Comparison of ENCODE assay signal across 24 cellular contexts in genomic region chr7:50775231-50775630, GRCh38. TPM values are rescaled to one million over a fixed set of nuclear protein-coding genes. Genes with fewer than 3 reads are reported as not detected.
DNase-seq lines count a peak whose midpoint lies in the region; ATAC-seq and TF ChIP-seq lines count a peak whose summit lies in the region.
"Had no signal": no experiment of that assay in that cellular context is flagged by ENCODE, and none has a peak within 500 bp of the region (broad histone marks: within the 10 kb centered on the region; RNA-seq: fewer than 3 reads in every experiment).

No MANE protein-coding gene starts in this region.

- H3K36me3 Mint-ChIP-seq in WTC11 (peaks cover 50% of the 10 kb centered on the region), neural progenitor cell (peaks cover 72% of the 10 kb centered on the region)
- no peaks in the 10 kb centered on the region for H3K36me3 Mint-ChIP-seq in activated naive CD4-positive, alpha-beta T cell treated with anti-CD3 and anti-CD28 coated beads, Interleukin-2, amount 50 U/mL, for 72 hours
- H3K36me3 Mint-ChIP-seq: CD4-positive, CD25-positive, alpha-beta regulatory T cell had no signal

- CTCF ChIA-PET in WTC11 (lab: Charles Lee): interaction anchor here (1.1 kb wide), 1 partner anchor 207 kb away, joined by 3 read pairs; no protein-coding TSS in a partner anchor

- 81% methylated on average over 3 of the region's 3 CpGs for WGBS in right cardiac atrium

- H3K4me3 ChIP-seq in right cardiac atrium (ENCODE audit: low read length): no peak overlapping the region
- no peak overlapping the region for H3K4me3 ChIP-seq in neural progenitor cell
- H3K4me3 ChIP-seq in tibial artery: no peak overlapping the region
- H3K4me3 ChIP-seq: BLaER1, PC-9 had no signal

- intact Hi-C loops in right cardiac atrium (cut with DNase I) (loop anchor here in 1 of 4 donors (5.0 kb wide), 1 partner anchor 43 kb away; no protein-coding TSS in a partner anchor), Right ventricle myocardium inferior (cut with DNase I) (no loop called here), head of caudate nucleus (cut with DNase I) (no loop called here), tibial artery (cut with DNase I; ENCODE audit: low total_unique reads) (no loop called here)

- H3K27ac ChIP-seq in right cardiac atrium (ENCODE audit: low read length): peak overlapping the region; percentile 25
- no peak overlapping the region for H3K27ac ChIP-seq in neural progenitor cell
- no peak overlapping the region for H3K27ac ChIP-seq in tibial artery
- H3K27ac ChIP-seq: BLaER1, PC-9 had no signal

- H3K4me1 ChIP-seq in right cardiac atrium (ENCODE audit: control insufficient read depth, insufficient read depth, low read length): peaks cover 18% of the 10 kb centered on the region
- H3K4me1 ChIP-seq in neural progenitor cell: peaks cover 15% of the 10 kb centered on the region
- peaks cover 0 to 21% (median 12%) of the 10 kb centered on the region in 4 donors for H3K4me1 ChIP-seq in tibial artery

- peaks cover 81% of the 10 kb centered on the region for H3K79me2 ChIP-seq in neural progenitor cell (ENCODE audit: low read depth)

- H3K27me3 ChIP-seq in right cardiac atrium (ENCODE audit: control insufficient read depth, insufficient read depth): no peaks in the 10 kb centered on the region
- no peaks in the 10 kb centered on the region for H3K27me3 ChIP-seq in neural progenitor cell
- H3K27me3 ChIP-seq in tibial artery: no peaks in the 10 kb centered on the region
- H3K27me3 ChIP-seq: BLaER1 had no signal

- POLR2A ChIA-PET in WTC11 (lab: Charles Lee): no interaction called here

- DNase-seq in right cardiac atrium: no peak
- DNase-seq in Right ventricle myocardium inferior (ENCODE audit: missing footprints): no peak
- no peak for DNase-seq in WTC11 (ENCODE audit: low spot score)
- DNase-seq in neural progenitor cell (ENCODE audit: low spot score): no peak
- DNase-seq in head of caudate nucleus: no peak
- DNase-seq in tibial artery: no peak
- no peak for DNase-seq in activated naive CD4-positive, alpha-beta T cell treated with anti-CD3 and anti-CD28 coated beads, Interleukin-2, amount 50 U/mL, for 72 hours (ENCODE audit: low spot score in 2 of 2)
- DNase-seq: 8988T; CD4-positive, CD25-positive, alpha-beta regulatory T cell; DMS153; DND-41; Karpas-422; NCI-H1092; NCI-H1417 treated with DMSO at 0.1 percent for 48 hours; NCI-H1694 treated with DMSO at 0.1 percent for 48 hours; NCI-H2081; NCI-H2171 treated with DMSO at 0.1 percent for 48 hours; NCI-H345; NCI-H526; PC-9; RPMI8226; SHP77 had no signal

- no peaks in the 10 kb centered on the region for H3K9me3 ChIP-seq in right cardiac atrium (ENCODE audit: control insufficient read depth, low read length)
- no peaks in the 10 kb centered on the region for H3K9me3 ChIP-seq in neural progenitor cell (ENCODE audit: low read depth)
- H3K9me3 ChIP-seq in tibial artery: no peaks in the 10 kb centered on the region

- no peak overlapping the region for H2AFZ ChIP-seq in neural progenitor cell (replicated peaks)
- H2AFZ ChIP-seq: PC-9 had no signal

- peak overlapping the region; percentile 27 for H3K4me2 ChIP-seq in neural progenitor cell
- H3K4me2 ChIP-seq: BLaER1, PC-9 had no signal

- peaks cover 60% of the 10 kb centered on the region for H3K4me1 Mint-ChIP-seq in WTC11
- peaks cover 6% of the 10 kb centered on the region for H3K4me1 Mint-ChIP-seq in neural progenitor cell
- H3K4me1 Mint-ChIP-seq: CD4-positive, CD25-positive, alpha-beta regulatory T cell had no signal

- H3K36me3 ChIP-seq in neural progenitor cell: no peaks in the 10 kb centered on the region
- no peaks in the 10 kb centered on the region for H3K36me3 ChIP-seq in tibial artery

- H3K27me3 Mint-ChIP-seq in WTC11 (ENCODE audit: low read depth) (no peaks in the 10 kb centered on the region; the same call in 1 of the 2 replicates), neural progenitor cell (ENCODE audit: insufficient read depth, low read depth) (peaks cover 2% of the 10 kb centered on the region)

- no peaks in the 10 kb centered on the region for H3F3A ChIP-seq in neural progenitor cell (ENCODE audit: low read depth)

- H3K27ac Mint-ChIP-seq in WTC11: no peak overlapping the region
- no peak overlapping the region for H3K27ac Mint-ChIP-seq in neural progenitor cell
- H3K27ac Mint-ChIP-seq in activated naive CD4-positive, alpha-beta T cell treated with anti-CD3 and anti-CD28 coated beads, Interleukin-2, amount 50 U/mL, for 72 hours: no peak overlapping the region
- H3K27ac Mint-ChIP-seq: CD4-positive, CD25-positive, alpha-beta regulatory T cell had no signal

- ATAC-seq in right cardiac atrium (no peak), Right ventricle myocardium inferior (no peak), WTC11 (peak; percentile 41)
- no peak for ATAC-seq in activated naive CD4-positive, alpha-beta T cell treated with anti-CD3 and anti-CD28 coated beads, Interleukin-2, amount 50 U/mL, for 72 hours
- ATAC-seq: HepG2 had no signal

- TF ChIP-seq CTCF in WTC11 (IDR thresholded peaks at IDR 0.05) (no peak), neural progenitor cell (IDR thresholded peaks at IDR 0.05) (no peak), tibial artery (IDR thresholded peaks at IDR 0.05) (no peak)

- no peak overlapping the region for H3K9ac ChIP-seq in neural progenitor cell
- H3K9ac ChIP-seq: BLaER1 had no signal

- H4K20me1 ChIP-seq in neural progenitor cell (ENCODE audit: low read depth): peaks cover 26% of the 10 kb centered on the region

- H3K9me3 Mint-ChIP-seq in WTC11: peaks cover 32% of the 10 kb centered on the region
- peaks cover 62% of the 10 kb centered on the region for H3K9me3 Mint-ChIP-seq in neural progenitor cell
- H3K9me3 Mint-ChIP-seq in activated naive CD4-positive, alpha-beta T cell treated with anti-CD3 and anti-CD28 coated beads, Interleukin-2, amount 50 U/mL, for 72 hours: peaks cover 0 to 7% of the 10 kb centered on the region in 2 donors

- no peak overlapping the region for H3K4me3 Mint-ChIP-seq in WTC11
- H3K4me3 Mint-ChIP-seq in neural progenitor cell: no peak overlapping the region
- H3K4me3 Mint-ChIP-seq: CD4-positive, CD25-positive, alpha-beta regulatory T cell had no signal

TF ChIP-seq in WTC11, 78 proteins besides CTCF, POLR2A, EP300 and RAD21:
- no peak for TF ChIP-seq SOX15 (CRISPR knock-in tag; IDR thresholded peaks at IDR 0.05)
- no peak for TF ChIP-seq ZMAT4 (CRISPR knock-in tag; IDR thresholded peaks at IDR 0.05)
- no peak for TF ChIP-seq ATF1 (CRISPR knock-in tag; IDR thresholded peaks at IDR 0.05)
- no peak for TF ChIP-seq PREB (CRISPR knock-in tag; IDR thresholded peaks at IDR 0.05; ENCODE audit: borderline replicate concordance)
- no peak for TF ChIP-seq OVOL2 (CRISPR knock-in tag; IDR thresholded peaks at IDR 0.05; ENCODE audit: borderline replicate concordance)
- TF ChIP-seq FOXP1 (CRISPR knock-in tag; IDR thresholded peaks at IDR 0.05; ENCODE audit: borderline replicate concordance): no peak
- TF ChIP-seq E2F4 (CRISPR knock-in tag; IDR thresholded peaks at IDR 0.05; ENCODE audit: borderline replicate concordance, low read depth): no peak
- TF ChIP-seq SMAD4 (CRISPR knock-in tag; IDR thresholded peaks at IDR 0.05): no peak
- TF ChIP-seq E2F1 (CRISPR knock-in tag; IDR thresholded peaks at IDR 0.05): no peak
- TF ChIP-seq IRF1 (CRISPR knock-in tag; IDR thresholded peaks at IDR 0.05): no peak
- TF ChIP-seq ETV6 (CRISPR knock-in tag; IDR thresholded peaks at IDR 0.05): no peak
TF ChIP-seq in WTC11: peak in this region for 0.

RNA-seq across cellular contexts. Expression of gene GRB10, which starts 7.5 kb away (rescaled TPM):
- total RNA-seq in right cardiac atrium (10 to 100 TPM; 52.0 to 86.0 (median 63.9) TPM), Right ventricle myocardium inferior (34.7 TPM), WTC11 (2021) (66.0 to 103 TPM (median 67.3 TPM) in 3 replicates), neural progenitor cell (ENCODE audit: low replicate concordance) (33.9 and 53.9 TPM in 2 replicates)
- 35.2 TPM for polyA plus RNA-seq in right cardiac atrium
- total RNA-seq in activated naive CD4-positive, alpha-beta T cell treated with anti-CD3 and anti-CD28 coated beads, Interleukin-2, amount 50 U/mL, for 72 hours: 1 to 10 TPM; 2.6 to 6.6 TPM
